In genomic region chr3:151377768-151378385, GRCh38 we compare ENCODE assay signal across 16 cellular contexts. TPM values are rescaled to one million over a fixed set of nuclear protein-coding genes. Genes with fewer than 3 reads are reported as not detected.
A peak's percentile ranks its signal among the peaks of the same experiment; 100 is the strongest.
DNase-seq lines count a peak whose midpoint lies in the region; ATAC-seq and TF ChIP-seq lines count a peak whose summit lies in the region.
"Had no signal": no experiment of that assay in that cellular context is flagged by ENCODE, and none has a peak within 500 bp of the region (broad histone marks: within the 10 kb centered on the region; RNA-seq: fewer than 3 reads in every experiment).

No MANE protein-coding gene starts in this region.

- H3K27ac Mint-ChIP-seq in naive thymus-derived CD4-positive, alpha-beta T cell, result no peak overlapping the region
- H3K27ac Mint-ChIP-seq: activated naive CD8-positive, alpha-beta T cell had no signal

- H3K9me3 Mint-ChIP-seq in naive thymus-derived CD4-positive, alpha-beta T cell, result no peaks in the 10 kb centered on the region

- peaks cover 0 to 4% (median 0%) of the 10 kb centered on the region in 5 donors for H3K27me3 Mint-ChIP-seq in naive thymus-derived CD4-positive, alpha-beta T cell
- H3K27me3 Mint-ChIP-seq: activated naive CD8-positive, alpha-beta T cell had no signal

- H3K4me1 Mint-ChIP-seq in naive thymus-derived CD4-positive, alpha-beta T cell, result no peaks in the 10 kb centered on the region

- WGBS in aorta, 2 donors, result 93 to 95% methylated on average over 8 of the region's 8 CpGs

- H3K27me3 ChIP-seq in left lung (no peaks in the 10 kb centered on the region), aorta (ENCODE audit: control insufficient read depth in 1 of 2, insufficient read depth in 2 of 2, low read length in 1 of 2) (no peaks in the 10 kb centered on the region)
- no peaks in the 10 kb centered on the region for H3K27me3 ChIP-seq in naive thymus-derived CD4-positive, alpha-beta T cell (ENCODE audit: control insufficient read depth in 2 of 2, insufficient read depth in 2 of 2, low read length in 2 of 2)

- TF ChIP-seq CTCF in GM10248 (IDR thresholded peaks at IDR 0.05; ENCODE audit: control extremely low read depth, extremely low read depth, low read depth, missing control alignments) (no peak), left lung (IDR thresholded peaks at IDR 0.05) (no peak)

- no peaks in the 10 kb centered on the region for H3K36me3 Mint-ChIP-seq in naive thymus-derived CD4-positive, alpha-beta T cell
- H3K36me3 Mint-ChIP-seq: activated naive CD8-positive, alpha-beta T cell had no signal

- H3K4me3 ChIP-seq in left lung (no peak overlapping the region), aorta (ENCODE audit: low read length in 2 of 2) (no peak overlapping the region)
- H3K4me3 ChIP-seq in naive thymus-derived CD4-positive, alpha-beta T cell (ENCODE audit: low read length), result no peak overlapping the region

- H3K27ac ChIP-seq in left lung (no peak overlapping the region), aorta (ENCODE audit: low read depth in 1 of 2, low read length in 2 of 2) (no peak overlapping the region)
- no peak overlapping the region for H3K27ac ChIP-seq in naive thymus-derived CD4-positive, alpha-beta T cell (ENCODE audit: low read depth, low read length)

- H3K4me1 ChIP-seq in left lung, result peaks cover 0 to 14% of the 10 kb centered on the region in 2 donors
- no peaks in the 10 kb centered on the region for H3K4me1 ChIP-seq in aorta (ENCODE audit: control insufficient read depth in 1 of 2, insufficient read depth in 2 of 2, low read length in 2 of 2)
- no peaks in the 10 kb centered on the region for H3K4me1 ChIP-seq in naive thymus-derived CD4-positive, alpha-beta T cell (ENCODE audit: control insufficient read depth in 2 of 2, insufficient read depth in 2 of 2, low read length in 2 of 2)

- H3K36me3 ChIP-seq in left lung, result no peaks in the 10 kb centered on the region
- H3K36me3 ChIP-seq in aorta (ENCODE audit: control insufficient read depth in 1 of 2, insufficient read depth in 2 of 2, low read length in 1 of 2), result no peaks in the 10 kb centered on the region
- no peaks in the 10 kb centered on the region for H3K36me3 ChIP-seq in naive thymus-derived CD4-positive, alpha-beta T cell (ENCODE audit: control insufficient read depth in 2 of 3, insufficient read depth in 3 of 3, low read length in 3 of 3)

- peak; percentile 26 for DNase-seq in GM10248 (ENCODE audit: extremely low spot score)
- no peak for DNase-seq in left lung
- DNase-seq in aorta, result no peak
- no peak for DNase-seq in NCI-H345 (lab: John Stamatoyannopoulos, UW)
- no peak for DNase-seq in naive thymus-derived CD4-positive, alpha-beta T cell
- DNase-seq: KBM-7, kidney glomerular epithelial cell, NCI-H1436, NCI-H524 treated with DMSO at 0.1 percent for 48 hours, Right ventricle myocardium superior had no signal

- intact Hi-C loops in left lung (cut with DNase I) (no loop called here), aorta (cut with DNase I) (no loop called here)
- intact Hi-C loops in naive thymus-derived CD4-positive, alpha-beta T cell (cut with micrococcal nuclease), result no loop called here

- peak; percentile 63 for ATAC-seq in GM19351 (IDR thresholded peaks at IDR 0.05; ENCODE audit: unreplicated experiment)
- peak; percentile 39 for ATAC-seq in HG02642 (IDR thresholded peaks at IDR 0.05; ENCODE audit: poor library complexity, unreplicated experiment)
- ATAC-seq in HG03571 (IDR thresholded peaks at IDR 0.05; ENCODE audit: unreplicated experiment), result peak; percentile 55
- ATAC-seq in left lung, result no peak
- no peak for ATAC-seq in aorta (ENCODE audit: low FRiP score)
- ATAC-seq in naive thymus-derived CD4-positive, alpha-beta T cell, result no peak

- H3K9me3 ChIP-seq in left lung, result no peaks in the 10 kb centered on the region
- no peaks in the 10 kb centered on the region for H3K9me3 ChIP-seq in aorta (ENCODE audit: control insufficient read depth, low read length)
- no peaks in the 10 kb centered on the region for H3K9me3 ChIP-seq in naive thymus-derived CD4-positive, alpha-beta T cell (ENCODE audit: control insufficient read depth in 2 of 3, low read length in 3 of 3)

- no peak overlapping the region for H3K4me3 Mint-ChIP-seq in naive thymus-derived CD4-positive, alpha-beta T cell
- H3K4me3 Mint-ChIP-seq: activated naive CD8-positive, alpha-beta T cell had no signal

- POLR2A ChIA-PET in GM10248 (lab: Yijun Ruan, JAX), result no interaction called here
- POLR2A ChIA-PET in naive thymus-derived CD4-positive, alpha-beta T cell (lab: Charles Lee), result no interaction called here

- CTCF ChIA-PET in GM10248 (lab: Yijun Ruan, JAX), result interaction anchor here (1.0 to 2.2 kb wide), 5 partner anchors 7 to 51 kb away, joined by 3 to 9 read pairs (median 4); no protein-coding TSS in a partner anchor
- CTCF ChIA-PET in naive thymus-derived CD4-positive, alpha-beta T cell (lab: Charles Lee), result no interaction called here

RNA-seq across cellular contexts. Expression of gene P2RY12, which starts 6.7 kb away (rescaled TPM):
- total RNA-seq in left lung (1 to 10 TPM; 3.8 to 4.0 TPM), aorta (1 to 10 TPM; 1.9 to 3.6 TPM)
- polyA plus RNA-seq in aorta, result 1 to 10 TPM in 1 of 2 donors, under 1 TPM in 1; 0.87 to 5.1 TPM
- under 1 TPM in 1 of 5 experiments, not detected in 4; 0.39 TPM for total RNA-seq in naive thymus-derived CD4-positive, alpha-beta T cell
- polyA plus RNA-seq in naive thymus-derived CD4-positive, alpha-beta T cell, result not detected
- total RNA-seq: A673, renal cortical epithelial cell had no signal

RNA-seq across cellular contexts. Expression of gene P2RY13, which starts 48.5 kb away (rescaled TPM):
- total RNA-seq in left lung (10 to 100 TPM in 1 of 2 donors, 1 to 10 TPM in 1; 2.2 to 16.4 TPM), aorta (1 to 10 TPM; 2.6 to 2.7 TPM)
- 1 to 10 TPM in 1 of 2 donors, under 1 TPM in 1; 0.51 to 3.3 TPM for polyA plus RNA-seq in aorta
- total RNA-seq in naive thymus-derived CD4-positive, alpha-beta T cell, result 10 to 100 TPM in 1 of 5 experiments, under 1 TPM in 1, not detected in 3; 0.13 to 11.4 TPM
- polyA plus RNA-seq in naive thymus-derived CD4-positive, alpha-beta T cell, result not detected
- total RNA-seq: A673, renal cortical epithelial cell had no signal

Comparison
In these comparisons a context has a peak if more than half of its experiments do, and no peak if none do; other contexts are left out.
1. ATAC-seq: peak in GM19351 (single experiment), HG02642 (single experiment) and HG03571 (single experiment); none in left lung (single experiment), aorta (single experiment) and naive thymus-derived CD4-positive, alpha-beta T cell (single experiment).